ENCODE assay signal across 8 cellular contexts in genomic region chr4:2858451-2859217, GRCh38. TPM values are rescaled to one million over a fixed set of nuclear protein-coding genes. Genes with fewer than 3 reads are reported as not detected.
DNase-seq lines count a peak whose midpoint lies in the region; ATAC-seq, FAIRE-seq and TF ChIP-seq lines count a peak whose summit lies in the region.
"Had no signal": no experiment of that assay in that cellular context is flagged by ENCODE, and none has a peak within 500 bp of the region (broad histone marks: within the 10 kb centered on the region; RNA-seq: fewer than 3 reads in every experiment).

No MANE protein-coding gene starts in this region.

- peaks cover 13% of the 10 kb centered on the region for H3K36me3 ChIP-seq in adipocyte (ENCODE audit: control insufficient read depth, insufficient read depth, low read length, severe bottlenecking)
- peaks cover 5% of the 10 kb centered on the region for H3K36me3 ChIP-seq in suprapubic skin

- peak in 60 of 76 experiments; percentile 8 to 79 (median 38) for DNase-seq in HUDEP-2 (lab: John Stamatoyannopoulos, UW; ENCODE audit: unreplicated experiment in 76 of 76)
- peak; percentile 56 for DNase-seq in adipocyte (ENCODE audit: low read depth)
- no peak for DNase-seq in left colon
- DNase-seq in suprapubic skin (ENCODE audit: low spot score in 2 of 2) = no peak
- DNase-seq in NCI-H146 (lab: John Stamatoyannopoulos, UW) = no peak
- DNase-seq in GM19239 (ENCODE audit: insufficient read length, low spot score) = no peak
- no peak for DNase-seq in stimulated activated CD4-positive, alpha-beta T cell treated with anti-CD3 and anti-CD28 coated beads, Interleukin-1b, Interleukin-23, amount 100 ng/mL, for 48 hours

- FAIRE-seq in GM19239 (lab: Jason Lieb, UNC) = no peak
- FAIRE-seq: TTC549 had no signal

- no peaks in the 10 kb centered on the region for H3K27me3 ChIP-seq in adipocyte (replicated peaks; ENCODE audit: control insufficient read depth, insufficient read depth, low read length)
- H3K27me3 ChIP-seq in suprapubic skin = no peaks in the 10 kb centered on the region

- H3K4me3 ChIP-seq in adipocyte (ENCODE audit: low read length) = peak overlapping the region; percentile 34
- H3K4me3 ChIP-seq in suprapubic skin = no peak overlapping the region

- H3K4me1 ChIP-seq in adipocyte (ENCODE audit: control insufficient read depth, insufficient read depth, low read length) = peaks cover 58% of the 10 kb centered on the region
- peaks cover 63% of the 10 kb centered on the region for H3K4me1 ChIP-seq in suprapubic skin

- H3K9ac ChIP-seq in adipocyte (ENCODE audit: low read length) = peak overlapping the region; percentile 36

- intact Hi-C loops in left colon (cut with DNase I, micrococcal nuclease) = no loop called here

- 60% methylated on average over 7 of the region's 7 CpGs for WGBS in suprapubic skin

- ATAC-seq in left colon = peak; percentile 78

- no peak for TF ChIP-seq EP300 in suprapubic skin (IDR thresholded peaks at IDR 0.05)

- no peak for TF ChIP-seq POLR2A in suprapubic skin (IDR thresholded peaks at IDR 0.05)

- H3K9me3 ChIP-seq in adipocyte (ENCODE audit: control insufficient read depth, low read length) (no peaks in the 10 kb centered on the region), suprapubic skin (no peaks in the 10 kb centered on the region)

- H3K27ac ChIP-seq in suprapubic skin = peak overlapping the region; percentile 37

- TF ChIP-seq CTCF in suprapubic skin (IDR thresholded peaks at IDR 0.05) = no peak

RNA-seq across cellular contexts. Expression of gene ADD1, which starts 15.0 kb away (rescaled TPM):
- total RNA-seq in left colon = 100 to 1,000 TPM; 250 to 254 TPM
- total RNA-seq in suprapubic skin = 100 to 1,000 TPM; 122 to 299 (median 196) TPM

Comparison
In these comparisons a context has a peak if more than half of its experiments do, and no peak if none do; other contexts are left out.
1. DNase-seq: peak in HUDEP-2 (60 of 76) and adipocyte (single experiment); none in left colon (0 of 2), suprapubic skin (0 of 2), NCI-H146 (single experiment), GM19239 (single experiment) and stimulated activated CD4-positive, alpha-beta T cell treated with anti-CD3 and anti-CD28 coated beads, Interleukin-1b, Interleukin-23, amount 100 ng/mL, for 48 hours (single experiment).